Comparison of ENCODE assay signal across 8 cellular contexts in the genomic region with DNA sequence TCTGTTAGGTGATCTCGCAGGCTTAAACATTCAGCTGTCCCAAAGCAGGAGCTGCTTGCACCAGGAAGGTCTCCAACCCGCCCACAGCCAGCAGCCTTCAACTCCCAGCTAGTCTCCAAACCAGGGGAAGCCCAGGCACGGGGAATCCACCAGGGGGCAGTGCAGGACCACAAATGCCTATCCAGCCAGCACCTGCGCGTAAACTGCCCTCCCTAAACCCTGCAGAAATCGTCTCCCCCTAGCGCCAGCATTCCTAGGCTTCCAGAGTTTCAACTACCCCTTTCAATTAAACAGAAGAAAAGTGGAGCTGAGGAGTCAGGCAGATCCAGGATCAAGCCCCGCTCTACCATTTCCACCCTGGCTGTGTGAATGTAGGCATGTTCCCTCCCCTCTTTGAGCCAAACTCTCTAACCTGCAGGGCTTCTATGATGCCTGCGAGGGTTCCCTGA.
DNase-seq lines count a peak whose midpoint lies in the region; ATAC-seq and TF ChIP-seq lines count a peak whose summit lies in the region.

No MANE protein-coding gene starts in this region.

- H3K27me3 ChIP-seq in kidney epithelial cell (ENCODE audit: control insufficient read depth, insufficient read depth, low read length) = peaks cover 4% of the 10 kb centered on the region

- no peak overlapping the region for H3K4me3 ChIP-seq in kidney epithelial cell (ENCODE audit: low read depth, low read length)

- ATAC-seq in GM18861 (IDR thresholded peaks at IDR 0.05; ENCODE audit: unreplicated experiment) (peak; percentile 80), HG03354 (IDR thresholded peaks at IDR 0.05; ENCODE audit: poor library complexity, severe bottlenecking, unreplicated experiment) (peak; percentile 88)

- DNase-seq in 8988T = peak; percentile 95
- DNase-seq in NCI-H510A treated with DMSO at 0.1 percent for 48 hours (lab: John Stamatoyannopoulos, UW) = peak; percentile 82
- DNase-seq in activated CD4-positive, alpha-beta T cell treated with anti-CD3 and anti-CD28 coated beads for 24 hours (ENCODE audit: low read depth in 2 of 2) = peak; percentile 92 to 94
- DNase-seq in cerebellum (ENCODE audit: low spot score) = peak; percentile 93
- peak; percentile 37 for DNase-seq in kidney epithelial cell (ENCODE audit: low read depth)
- peak; percentile 84 for DNase-seq in stimulated activated CD4-positive, alpha-beta T cell treated with anti-CD3 and anti-CD28 coated beads, Interleukin-2, amount 100 ng/mL, for 4 hours (ENCODE audit: low read depth)

- no peaks in the 10 kb centered on the region for H3K36me3 ChIP-seq in kidney epithelial cell (ENCODE audit: control insufficient read depth, insufficient read depth, low read length)

- TF ChIP-seq CTCF in kidney epithelial cell (IDR thresholded peaks at IDR 0.05; ENCODE audit: insufficient read depth, low read length, poor library complexity, severe bottlenecking) = peak; percentile 96

Comparison
In these comparisons a context has a peak if more than half of its experiments do, and no peak if none do; other contexts are left out.
1. DNase-seq: peak in every context shown above with its lines; median percentile 95 in 8988T; 93 in activated CD4-positive, alpha-beta T cell treated with anti-CD3 and anti-CD28 coated beads for 24 hours; 93 in cerebellum; 84 in stimulated activated CD4-positive, alpha-beta T cell treated with anti-CD3 and anti-CD28 coated beads, Interleukin-2, amount 100 ng/mL, for 4 hours; 82 in NCI-H510A treated with DMSO at 0.1 percent for 48 hours; 37 in kidney epithelial cell.